Comparison of ENCODE assay signal across 8 cellular contexts in the genomic region with DNA sequence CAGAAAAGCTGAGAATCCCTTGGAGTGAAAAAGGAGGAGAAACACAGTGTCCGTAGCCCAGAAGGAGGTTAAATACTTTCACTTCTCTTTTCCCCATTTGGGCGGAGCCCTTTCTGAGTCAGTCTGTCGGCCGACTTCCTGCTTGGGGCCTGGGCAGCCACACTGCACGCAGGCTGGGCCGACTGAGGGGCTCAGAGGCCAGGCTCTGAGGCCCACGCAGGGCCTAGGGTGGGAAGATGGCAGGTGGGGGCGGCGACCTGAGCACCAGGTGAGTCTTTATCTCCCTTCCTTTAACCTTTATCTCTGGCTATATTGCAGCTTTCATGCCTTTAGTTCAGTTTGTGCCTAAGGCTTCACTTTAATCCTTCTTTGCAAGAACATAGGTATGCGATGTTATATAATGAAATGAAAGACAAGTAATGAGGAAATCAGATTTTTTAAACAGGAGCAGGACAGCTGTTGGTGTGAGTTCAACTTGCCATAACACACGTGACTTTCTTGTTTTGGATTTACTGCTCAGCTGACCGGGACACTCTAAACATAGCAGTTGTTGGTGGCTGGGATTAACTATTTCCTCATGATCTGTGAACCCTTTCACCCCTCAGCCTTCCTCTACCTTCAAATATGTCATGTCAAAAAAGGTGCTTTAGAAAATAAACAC. TPM values are rescaled to one million over a fixed set of nuclear protein-coding genes. Genes with fewer than 3 reads are reported as not detected.
DNase-seq lines count a peak whose midpoint lies in the region; ATAC-seq and TF ChIP-seq lines count a peak whose summit lies in the region.

A gene (plus strand): TSS at position 141 of the 661 bp plus-strand sequence. CDS start 96 bp downstream, at position 237.

- ATAC-seq in HG02763 (IDR thresholded peaks at IDR 0.05; ENCODE audit: unreplicated experiment), result peak; percentile 74

- H3K9me3 ChIP-seq in esophagus (ENCODE audit: control insufficient read depth in 2 of 2, insufficient read depth in 1 of 2, low read depth in 1 of 2, low read length in 1 of 2) (no peaks in the 10 kb centered on the region), neutrophil (no peaks in the 10 kb centered on the region), testis (no peaks in the 10 kb centered on the region), HAP-1 (no peaks in the 10 kb centered on the region)

- H3K27ac ChIP-seq in esophagus (ENCODE audit: low read depth in 2 of 2, low read length in 1 of 2) (peak within 1 kb of the TSS; percentile 94 to 98), neutrophil (peak within 1 kb of the TSS; percentile 93), testis (peak within 1 kb of the TSS; percentile 66 to 91)

- in situ Hi-C loops in GM13977 (cut with MboI; ENCODE audit: low pct_unique_long_range_greater_than_20kb, low sequenced_read_pairs, unreplicated experiment), result no loop called here
- in situ Hi-C loops in HAP-1 (cut with MboI; ENCODE audit: low sequenced_read_pairs), result no loop called here

- peak within 1 kb of the TSS; percentile 55 to 57 for H3K4me3 ChIP-seq in esophagus (ENCODE audit: low read depth in 1 of 2, low read length in 2 of 2)
- H3K4me3 ChIP-seq in neutrophil (ENCODE audit: low read depth in 1 of 2, low read length in 1 of 2), result peak within 1 kb of the TSS; percentile 73 to 92
- peak within 1 kb of the TSS; percentile 49 to 61 for H3K4me3 ChIP-seq in testis
- no peak within 1 kb of the TSS for H3K4me3 ChIP-seq in HAP-1

- H3K27me3 ChIP-seq in esophagus (ENCODE audit: control insufficient read depth in 1 of 2, insufficient read depth in 2 of 2, low read length in 2 of 2), result no peaks in the 10 kb centered on the region
- no peaks in the 10 kb centered on the region for H3K27me3 ChIP-seq in neutrophil
- no peaks in the 10 kb centered on the region for H3K27me3 ChIP-seq in testis
- 0 out of 2 replicates have a peak, but pooled peaks cover 3% of the 10 kb centered on the region for H3K27me3 ChIP-seq in HAP-1 (ENCODE audit: low read depth)

- intact Hi-C loops in testis (cut with DNase I; ENCODE audit: low total_unique reads), result no loop called here

- DNase-seq in GM13977 (ENCODE audit: low spot score), result peak; percentile 76
- DNase-seq in NOMO-1 treated with DMSO at 0.1 percent for 48 hours (lab: John Stamatoyannopoulos, UW; ENCODE audit: unreplicated experiment), result peak; percentile 93
- peak; percentile 48 for DNase-seq in activated CD8-positive, alpha-beta memory T cell treated with anti-CD3 and anti-CD28 coated beads, Interleukin-2, amount 50 U/mL, for 24 hours (ENCODE audit: extremely low read depth)
- DNase-seq in testis, result peak; percentile 71
- DNase-seq in HAP-1 (ENCODE audit: low spot score in 2 of 2), result no peak

- TF ChIP-seq CTCF in GM13977 (IDR thresholded peaks at IDR 0.05; ENCODE audit: extremely low read depth, insufficient read depth, missing control alignments), result no peak
- TF ChIP-seq CTCF in neutrophil (IDR thresholded peaks at IDR 0.05), result peak; percentile 30
- no peak for TF ChIP-seq CTCF in testis (IDR thresholded peaks at IDR 0.05)

- H3K4me1 ChIP-seq in esophagus (ENCODE audit: control insufficient read depth in 2 of 2, insufficient read depth in 2 of 2, low read length in 1 of 2) (peaks cover 0 to 6% of the 10 kb centered on the region in 2 donors), neutrophil (ENCODE audit: control insufficient read depth in 1 of 2, insufficient read depth in 1 of 2, low read depth in 1 of 2, low read length in 1 of 2) (peaks cover 59 to 81% of the 10 kb centered on the region in 2 experiments), testis (peaks cover 8% of the 10 kb centered on the region), HAP-1 (peaks cover 2% of the 10 kb centered on the region; the same call in 1 of the 2 replicates)

- H3K36me3 ChIP-seq in esophagus (ENCODE audit: control insufficient read depth in 2 of 2, insufficient read depth in 2 of 2, low read length in 1 of 2) (no peaks in the 10 kb centered on the region), neutrophil (no peaks in the 10 kb centered on the region), testis (ENCODE audit: low read depth, missing control alignments) (no peaks in the 10 kb centered on the region), HAP-1 (replicated peaks) (no peaks in the 10 kb centered on the region)

- WGBS in esophagus, 2 donors, result 1% methylated on average over 12 of the region's 12 CpGs
- 22 to 27% methylated on average over 12 of the region's 12 CpGs for WGBS in testis, 2 donors

- TF ChIP-seq POLR2A in testis (IDR thresholded peaks at IDR 0.05), result no peak

RNA-seq across cellular contexts. Expression of the gene that starts here (rescaled TPM):
- polyA plus RNA-seq in esophagus (10 to 100 TPM; 18.3 to 19.2 TPM), testis (ENCODE audit: insufficient read depth, low read depth, low replicate concordance) (15.2 TPM)
- total RNA-seq in testis, result 10 to 100 TPM; 26.8 to 43.7 TPM

Comparison
In these comparisons a context has a peak if more than half of its experiments do, and no peak if none do; other contexts are left out.
1. DNase-seq: peak in GM13977 (single experiment), NOMO-1 treated with DMSO at 0.1 percent for 48 hours (single experiment), activated CD8-positive, alpha-beta memory T cell treated with anti-CD3 and anti-CD28 coated beads, Interleukin-2, amount 50 U/mL, for 24 hours (single experiment) and testis (single experiment); none in HAP-1 (0 of 2).
2. Peak in every context shown above with its lines, with median percentiles within 50 percentile points of each other: H3K27ac ChIP-seq.